Comparison of ENCODE assay signal across 8 cellular contexts in the genomic region with DNA sequence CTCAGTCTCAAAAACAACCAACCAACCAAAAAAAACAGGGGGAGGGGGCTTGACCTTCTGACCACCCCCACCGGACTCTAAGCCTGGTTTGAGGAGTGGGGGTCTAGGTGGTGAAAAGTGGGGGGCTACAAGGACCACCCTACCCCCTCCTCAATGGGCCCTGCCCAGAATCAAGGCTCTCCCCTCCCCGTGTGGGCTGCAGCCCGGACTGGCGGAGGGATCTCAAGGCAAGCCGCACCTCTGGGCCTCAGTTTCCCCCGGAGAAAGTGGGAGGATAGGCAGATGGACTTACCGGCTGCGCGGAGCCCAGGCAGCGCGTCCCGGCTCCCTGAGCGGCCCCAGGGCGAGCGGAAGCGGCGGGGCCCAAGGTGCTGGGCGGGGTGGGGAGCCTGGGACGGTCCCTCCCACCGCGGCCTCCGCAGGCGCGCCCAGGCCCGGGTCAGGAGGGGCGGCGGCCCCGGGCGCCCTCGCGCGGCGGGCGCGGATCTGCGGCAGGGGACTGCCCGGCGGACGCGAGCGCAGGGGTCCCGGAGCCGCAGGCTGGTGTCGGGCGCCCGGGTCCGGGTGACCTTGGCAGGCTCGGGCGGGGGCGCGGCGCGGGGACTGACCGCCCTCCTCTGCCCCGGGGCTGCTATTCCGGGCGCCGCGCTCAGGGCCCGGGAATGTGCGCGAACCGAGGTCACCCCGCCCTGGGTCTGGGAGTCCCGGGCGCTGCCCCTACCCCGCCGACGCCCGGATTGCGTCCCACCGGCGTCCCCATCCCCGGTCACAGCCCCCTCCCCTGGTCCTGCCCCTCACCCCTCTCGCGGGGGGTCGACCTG. TPM values are rescaled to one million over a fixed set of nuclear protein-coding genes. Genes with fewer than 3 reads are reported as not detected.
DNase-seq lines count a peak whose midpoint lies in the region; ATAC-seq and TF ChIP-seq lines count a peak whose summit lies in the region.

A gene with protein sequence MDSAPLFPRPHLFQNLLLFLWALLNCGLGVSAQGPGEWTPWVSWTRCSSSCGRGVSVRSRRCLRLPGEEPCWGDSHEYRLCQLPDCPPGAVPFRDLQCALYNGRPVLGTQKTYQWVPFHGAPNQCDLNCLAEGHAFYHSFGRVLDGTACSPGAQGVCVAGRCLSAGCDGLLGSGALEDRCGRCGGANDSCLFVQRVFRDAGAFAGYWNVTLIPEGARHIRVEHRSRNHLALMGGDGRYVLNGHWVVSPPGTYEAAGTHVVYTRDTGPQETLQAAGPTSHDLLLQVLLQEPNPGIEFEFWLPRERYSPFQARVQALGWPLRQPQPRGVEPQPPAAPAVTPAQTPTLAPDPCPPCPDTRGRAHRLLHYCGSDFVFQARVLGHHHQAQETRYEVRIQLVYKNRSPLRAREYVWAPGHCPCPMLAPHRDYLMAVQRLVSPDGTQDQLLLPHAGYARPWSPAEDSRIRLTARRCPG (minus strand): TSS at position 349 of the 821 bp plus-strand sequence. CDS start 2,076 bp downstream, outside the sequence.

- H3K36me3 Mint-ChIP-seq in CD4-positive, CD25-positive, alpha-beta regulatory T cell, result no peaks in the 10 kb centered on the region
- no peaks in the 10 kb centered on the region for H3K36me3 Mint-ChIP-seq in activated CD4-positive, alpha-beta memory T cell treated with anti-CD3 and anti-CD28 coated beads, Interleukin-2, amount 10 ng/mL, durations not matched to agents 7 days and 5 days (ENCODE audit: low read depth)
- no peaks in the 10 kb centered on the region for H3K36me3 Mint-ChIP-seq in nephron (ENCODE audit: low read depth)

- no peaks in the 10 kb centered on the region for H4K20me1 ChIP-seq in MM.1S (ENCODE audit: insufficient read depth, low read length)

- H3K36me3 ChIP-seq in CD4-positive, CD25-positive, alpha-beta regulatory T cell (ENCODE audit: control insufficient read depth, insufficient read depth, low read length), result no peaks in the 10 kb centered on the region
- H3K36me3 ChIP-seq in MM.1S (replicated peaks; ENCODE audit: insufficient read depth, low read length) (no peaks in the 10 kb centered on the region), tibial artery (no peaks in the 10 kb centered on the region)

- no peak within 1 kb of the TSS for H3K4me3 ChIP-seq in CD4-positive, CD25-positive, alpha-beta regulatory T cell (ENCODE audit: low read depth, low read length)
- H3K4me3 ChIP-seq in MM.1S (ENCODE audit: low read length) (peak within 1 kb of the TSS; percentile 70), epithelial cell of proximal tubule (ENCODE audit: low read depth, low read length) (peak within 1 kb of the TSS; percentile 70), tibial artery (peak within 1 kb of the TSS; percentile 44 to 59)

- no peaks in the 10 kb centered on the region for H3K79me2 ChIP-seq in MM.1S (ENCODE audit: low read length)

- peaks cover 0 to 25% (median 4%) of the 10 kb centered on the region in 4 donors for H3K4me1 Mint-ChIP-seq in CD4-positive, CD25-positive, alpha-beta regulatory T cell
- peaks cover 14% of the 10 kb centered on the region for H3K4me1 Mint-ChIP-seq in activated CD4-positive, alpha-beta memory T cell treated with anti-CD3 and anti-CD28 coated beads, Interleukin-2, amount 10 ng/mL, durations not matched to agents 7 days and 5 days
- peaks cover 21% of the 10 kb centered on the region for H3K4me1 Mint-ChIP-seq in nephron

- H3K9me3 ChIP-seq in CD4-positive, CD25-positive, alpha-beta regulatory T cell (ENCODE audit: control insufficient read depth in 2 of 2, low read length in 2 of 2), result no peaks in the 10 kb centered on the region
- H3K9me3 ChIP-seq in MM.1S (replicated peaks; ENCODE audit: insufficient read depth, low read length), result no peaks in the 10 kb centered on the region
- H3K9me3 ChIP-seq in tibial artery, result peaks cover 0 to 8% (median 0%) of the 10 kb centered on the region in 3 donors

- H3K4me1 ChIP-seq in CD4-positive, CD25-positive, alpha-beta regulatory T cell (ENCODE audit: control insufficient read depth, insufficient read depth, low read length, poor library complexity, severe bottlenecking), result peaks cover 20% of the 10 kb centered on the region
- peaks cover 2% of the 10 kb centered on the region; the same call in 1 of the 2 replicates for H3K4me1 ChIP-seq in MM.1S (ENCODE audit: low read length)
- H3K4me1 ChIP-seq in tibial artery, result peaks cover 0 to 33% (median 15%) of the 10 kb centered on the region in 4 donors

- H3F3A ChIP-seq in MM.1S (ENCODE audit: insufficient read depth, low read length), result no peaks in the 10 kb centered on the region

- no peaks in the 10 kb centered on the region for H3K9me2 ChIP-seq in MM.1S (replicated peaks; ENCODE audit: insufficient read depth, low read length)

- CTCF ChIA-PET in activated CD4-positive, alpha-beta memory T cell treated with anti-CD3 and anti-CD28 coated beads, Interleukin-2, amount 10 ng/mL, durations not matched to agents 7 days and 5 days (lab: Charles Lee), result no interaction called here

- no peaks in the 10 kb centered on the region for H3K27me3 ChIP-seq in CD4-positive, CD25-positive, alpha-beta regulatory T cell (ENCODE audit: control insufficient read depth, insufficient read depth, low read length)
- H3K27me3 ChIP-seq in MM.1S (replicated peaks; ENCODE audit: insufficient read depth, low read length) (peaks cover 66% of the 10 kb centered on the region), tibial artery (peaks cover 0 to 61% of the 10 kb centered on the region in 2 donors)

- DNase-seq in CD4-positive, CD25-positive, alpha-beta regulatory T cell, result peak; percentile 44 to 85 (median 57)
- DNase-seq in MM.1S (peak; percentile 72), epithelial cell of proximal tubule (ENCODE audit: low read depth) (no peak), tibial artery (no peak), NCI-H774 (lab: John Stamatoyannopoulos, UW) (no peak)
- peak; percentile 78 for DNase-seq in activated CD4-positive, alpha-beta memory T cell treated with anti-CD3 and anti-CD28 coated beads, Interleukin-2, amount 10 ng/mL, durations not matched to agents 7 days and 5 days

- H3K9me3 Mint-ChIP-seq in CD4-positive, CD25-positive, alpha-beta regulatory T cell, result peaks cover 0 to 1% (median 0%) of the 10 kb centered on the region in 7 donors
- no peaks in the 10 kb centered on the region for H3K9me3 Mint-ChIP-seq in activated CD4-positive, alpha-beta memory T cell treated with anti-CD3 and anti-CD28 coated beads, Interleukin-2, amount 10 ng/mL, durations not matched to agents 7 days and 5 days
- H3K9me3 Mint-ChIP-seq in nephron, result peaks cover 3% of the 10 kb centered on the region

- H3K27ac Mint-ChIP-seq in CD4-positive, CD25-positive, alpha-beta regulatory T cell, result peak within 1 kb of the TSS in 2 of 3 donors; percentile 14 to 36
- H3K27ac Mint-ChIP-seq in activated CD4-positive, alpha-beta memory T cell treated with anti-CD3 and anti-CD28 coated beads, Interleukin-2, amount 10 ng/mL, durations not matched to agents 7 days and 5 days, result no peak within 1 kb of the TSS
- no peak within 1 kb of the TSS for H3K27ac Mint-ChIP-seq in nephron

- TF ChIP-seq CTCF in MM.1S (IDR thresholded peaks at IDR 0.05; ENCODE audit: low read length) (no peak), epithelial cell of proximal tubule (conservative IDR thresholded peaks at IDR 0.05; ENCODE audit: low read depth, low read length) (no peak), nephron (IDR thresholded peaks at IDR 0.05; ENCODE audit: unreplicated experiment in 3 of 3) (no peak), tibial artery (IDR thresholded peaks at IDR 0.05) (no peak)

- peak; percentile 80 to 84 for ATAC-seq in CD4-positive, CD25-positive, alpha-beta regulatory T cell (ENCODE audit: low read depth in 2 of 2)
- ATAC-seq in GM21390 (IDR thresholded peaks at IDR 0.05; ENCODE audit: unreplicated experiment), result no peak

- peak within 1 kb of the TSS; percentile 99 for H3K4me2 ChIP-seq in MM.1S (ENCODE audit: low read depth, low read length)

- peak within 1 kb of the TSS; percentile 90 for H2AFZ ChIP-seq in MM.1S (ENCODE audit: low read length)

- H3K4me3 Mint-ChIP-seq in CD4-positive, CD25-positive, alpha-beta regulatory T cell, result peak within 1 kb of the TSS in 3 of 4 donors; percentile 69 to 76 (median 72)
- peak within 1 kb of the TSS; percentile 66 for H3K4me3 Mint-ChIP-seq in activated CD4-positive, alpha-beta memory T cell treated with anti-CD3 and anti-CD28 coated beads, Interleukin-2, amount 10 ng/mL, durations not matched to agents 7 days and 5 days
- H3K4me3 Mint-ChIP-seq in nephron, result peak within 1 kb of the TSS in 2 of 3 experiments; percentile 66 to 72

- peak within 1 kb of the TSS; percentile 33 for H3K27ac ChIP-seq in CD4-positive, CD25-positive, alpha-beta regulatory T cell (ENCODE audit: insufficient read depth, low read length, poor library complexity, severe bottlenecking)
- no peak within 1 kb of the TSS for H3K27ac ChIP-seq in MM.1S (ENCODE audit: low read length)
- peak within 1 kb of the TSS; percentile 15 to 51 for H3K27ac ChIP-seq in tibial artery

- POLR2A ChIA-PET in activated CD4-positive, alpha-beta memory T cell treated with anti-CD3 and anti-CD28 coated beads, Interleukin-2, amount 10 ng/mL, durations not matched to agents 7 days and 5 days (lab: Charles Lee), result no interaction called here

- intact Hi-C loops in tibial artery (cut with DNase I; ENCODE audit: low total_unique reads), result no loop called here

- peaks cover 20% of the 10 kb centered on the region for H3K27me3 Mint-ChIP-seq in CD4-positive, CD25-positive, alpha-beta regulatory T cell
- peaks cover 13% of the 10 kb centered on the region for H3K27me3 Mint-ChIP-seq in activated CD4-positive, alpha-beta memory T cell treated with anti-CD3 and anti-CD28 coated beads, Interleukin-2, amount 10 ng/mL, durations not matched to agents 7 days and 5 days
- peaks cover 40% of the 10 kb centered on the region for H3K27me3 Mint-ChIP-seq in nephron (ENCODE audit: low read depth)

- H3K9ac ChIP-seq in MM.1S (ENCODE audit: low read length), result peak within 1 kb of the TSS; percentile 37; the same call in 1 of the 2 replicates

RNA-seq across cellular contexts. Expression of the gene that starts here (rescaled TPM):
- total RNA-seq in CD4-positive, CD25-positive, alpha-beta regulatory T cell, result 2.1 TPM
- 1 to 10 TPM in 2 of 4 donors, under 1 TPM in 2; 0.29 to 3.3 (median 1.8) TPM for polyA plus RNA-seq in CD4-positive, CD25-positive, alpha-beta regulatory T cell
- 1 to 10 TPM; 2.9 to 3.5 TPM for total RNA-seq in activated CD4-positive, alpha-beta memory T cell treated with anti-CD3 and anti-CD28 coated beads, Interleukin-2, amount 10 ng/mL, durations not matched to agents 7 days and 5 days
- 0.07 and 0.23 TPM in 2 replicates for total RNA-seq in epithelial cell of proximal tubule

Comparison
In these comparisons a context has a peak if more than half of its experiments do, and no peak if none do; other contexts are left out.
1. DNase-seq: peak in CD4-positive, CD25-positive, alpha-beta regulatory T cell (3 of 3), MM.1S (single experiment) and activated CD4-positive, alpha-beta memory T cell treated with anti-CD3 and anti-CD28 coated beads, Interleukin-2, amount 10 ng/mL, durations not matched to agents 7 days and 5 days (single experiment); none in epithelial cell of proximal tubule (single experiment), tibial artery (0 of 2) and NCI-H774 (single experiment).
2. H3K27ac Mint-ChIP-seq: peak in CD4-positive, CD25-positive, alpha-beta regulatory T cell (2 of 3); none in activated CD4-positive, alpha-beta memory T cell treated with anti-CD3 and anti-CD28 coated beads, Interleukin-2, amount 10 ng/mL, durations not matched to agents 7 days and 5 days (single experiment) and nephron (0 of 3).
3. Peak in every context shown above with its lines, with median percentiles within 50 percentile points of each other: H3K4me3 Mint-ChIP-seq.